17 cellular contexts compared by ENCODE assay signal in the genomic region with DNA sequence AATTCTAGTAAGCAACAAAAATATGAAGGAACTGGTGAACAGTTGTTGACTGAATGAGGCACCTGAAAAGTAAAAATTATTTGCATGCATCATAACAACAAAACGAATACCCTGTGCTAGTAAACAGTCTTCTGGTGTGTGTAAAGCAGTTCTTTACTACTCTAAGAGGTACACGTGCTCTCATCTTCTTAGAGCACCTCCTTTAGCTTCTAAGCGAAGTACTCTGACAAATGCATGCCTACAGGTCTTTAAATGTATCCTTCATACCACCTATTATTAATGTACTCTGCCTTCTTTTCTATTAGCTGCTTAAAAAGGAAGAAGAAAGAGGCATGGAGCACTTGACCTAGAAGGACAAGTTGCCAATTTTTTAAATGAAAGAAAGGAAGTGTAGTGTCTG. TPM values are rescaled to one million over a fixed set of nuclear protein-coding genes. Genes with fewer than 3 reads are reported as not detected.
DNase-seq lines count a peak whose midpoint lies in the region; ATAC-seq, FAIRE-seq and TF ChIP-seq lines count a peak whose summit lies in the region.
"Had no signal": no experiment of that assay in that cellular context is flagged by ENCODE, and none has a peak within 500 bp of the region (broad histone marks: within the 10 kb centered on the region; RNA-seq: fewer than 3 reads in every experiment).

No MANE protein-coding gene starts in this region.

- H3K27me3 ChIP-seq in GM23248 (replicated peaks; ENCODE audit: insufficient read depth) = no peaks in the 10 kb centered on the region
- H3K27me3 ChIP-seq in GM12878 (replicated peaks in 1 of 2; ENCODE audit: control insufficient read depth in 2 of 2, insufficient read depth in 2 of 2, low read length in 1 of 2) = no peaks in the 10 kb centered on the region
- no peaks in the 10 kb centered on the region for H3K27me3 ChIP-seq in stomach
- H3K27me3 ChIP-seq in ovary = no peaks in the 10 kb centered on the region

- SMC1A ChIA-PET in GM12878 (lab: Charles Lee; ENCODE audit: uncharacterized antibody, unreplicated experiment) = interaction anchor here (0.9 to 4.6 kb wide), 11 partner anchors 10 to 276 kb away, joined by 3 to 44 read pairs (median 4); no protein-coding TSS in a partner anchor

- POLR2A ChIA-PET in GM12878 (lab: Charles Lee) = interaction anchor here (0.6 to 3.7 kb wide), 3 partner anchors 9 to 310 kb away, joined by 4 to 24 read pairs (median 15); no protein-coding TSS in a partner anchor

- H3K36me3 ChIP-seq in GM23248 (ENCODE audit: low read depth) (no peaks in the 10 kb centered on the region), GM12878 (ENCODE audit: control insufficient read depth in 2 of 2, insufficient read depth in 2 of 2, low read length in 1 of 2) (no peaks in the 10 kb centered on the region), stomach (no peaks in the 10 kb centered on the region), ovary (no peaks in the 10 kb centered on the region)

- ATAC-seq in activated T-cell treated with anti-CD3 and anti-CD28 coated beads, Interleukin-2, amount 50 U/mL, for 72 hours (replicated peaks in 1 of 2) = no peak
- ATAC-seq in GM12878 = no peak

- H4K20me1 ChIP-seq in GM23248 (ENCODE audit: insufficient read depth) = no peaks in the 10 kb centered on the region
- no peaks in the 10 kb centered on the region for H4K20me1 ChIP-seq in GM12878 (ENCODE audit: control insufficient read depth, insufficient read depth)

- no peak for TF ChIP-seq RAD21 in GM12878 (IDR thresholded peaks at IDR 0.05; ENCODE audit: insufficient read depth, low read depth, low read length)

- H3F3A ChIP-seq in GM23248 (ENCODE audit: insufficient read depth) = no peaks in the 10 kb centered on the region

- peak overlapping the region in 1 of 2 donors; percentile 67 for H3K4me3 Mint-ChIP-seq in activated T-cell treated with anti-CD3 and anti-CD28 coated beads, Interleukin-2, amount 50 U/mL, for 72 hours
- H3K4me3 Mint-ChIP-seq: CD4-positive, alpha-beta T cell had no signal

- FAIRE-seq in GM12878 (lab: Jason Lieb, UNC) = no peak
- no peak for FAIRE-seq in HTR-8/SVneo (lab: Jason Lieb, UNC)
- FAIRE-seq: H54, RCC 7860 had no signal

- H3K9me2 ChIP-seq in GM23248 (ENCODE audit: insufficient read depth) = no peaks in the 10 kb centered on the region

- TF ChIP-seq CTCF in GM12878 (IDR thresholded peaks at IDR 0.05 in 2 of 3, conservative IDR thresholded peaks at IDR 0.05 in 1 of 3; ENCODE audit: control insufficient read depth in 2 of 3, extremely low read depth in 1 of 3, insufficient read depth in 1 of 3, low read depth in 3 of 3, low read length in 3 of 3) (no peak), stomach (IDR thresholded peaks at IDR 0.05) (no peak), ovary (IDR thresholded peaks at IDR 0.05) (no peak)

- H3K9me3 ChIP-seq in GM23248 (ENCODE audit: low read depth) = no peaks in the 10 kb centered on the region
- no peaks in the 10 kb centered on the region for H3K9me3 ChIP-seq in GM12878 (replicated peaks; ENCODE audit: control insufficient read depth, insufficient read depth, low read length)
- no peaks in the 10 kb centered on the region for H3K9me3 ChIP-seq in stomach
- H3K9me3 ChIP-seq in ovary = no peaks in the 10 kb centered on the region

- H3K79me2 ChIP-seq in GM23248 (ENCODE audit: insufficient read depth) (no peaks in the 10 kb centered on the region), GM12878 (ENCODE audit: control insufficient read depth, insufficient read depth, low read length) (no peaks in the 10 kb centered on the region)

- BruUV-seq in GM12878 (replicated peaks; lab: Mats Ljungman, UMichigan) = no TSS peak

- no peak for DNase-seq in activated T-cell treated with anti-CD3 and anti-CD28 coated beads, Interleukin-2, amount 50 U/mL, for 72 hours
- DNase-seq in activated T-cell treated with anti-CD3 and anti-CD28 coated beads, Interleukin-2, amount 50 U/mL, for 1 hour = no peak
- DNase-seq in GM23248 = no peak
- DNase-seq in NCI-H2227 treated with DMSO at 0.1 percent for 48 hours (lab: John Stamatoyannopoulos, UW) = peak; percentile 4
- DNase-seq in GM12878 (ENCODE audit: low read depth, low spot score) = no peak
- no peak for DNase-seq in HTR-8/SVneo (ENCODE audit: insufficient read length, low spot score)
- no peak for DNase-seq in stomach
- DNase-seq in ovary = no peak
- DNase-seq: ACHN; Calu3; CD4-positive, alpha-beta T cell; NCI-H146; NCI-H2081 treated with DMSO at 0.1 percent for 48 hours; NCI-H69; NK-92 treated with Interleukin-12 subunit alpha and Interleukin-12 subunit beta, amount 100 ng/mL, for 24 hours had no signal

- H3K27ac ChIP-seq in GM23248 (no peak overlapping the region), GM12878 (ENCODE audit: control insufficient read depth, insufficient read depth) (no peak overlapping the region), stomach (no peak overlapping the region), ovary (no peak overlapping the region)

- intact Hi-C loops in GM12878 (cut with micrococcal nuclease; ENCODE audit: unreplicated experiment) (no loop called here), stomach (cut with DNase I; ENCODE audit: low total_unique reads) (no loop called here), ovary (cut with DNase I) (no loop called here)

- H3K9ac ChIP-seq in GM23248 = no peak overlapping the region
- H3K9ac ChIP-seq in GM12878 (ENCODE audit: control insufficient read depth, insufficient read depth, low read length) = no peak overlapping the region

- no peaks in the 10 kb centered on the region for H3K9me3 Mint-ChIP-seq in activated T-cell treated with anti-CD3 and anti-CD28 coated beads, Interleukin-2, amount 50 U/mL, for 72 hours
- H3K9me3 Mint-ChIP-seq: CD4-positive, alpha-beta T cell had no signal

- H3K4me3 ChIP-seq in GM23248 (no peak overlapping the region), GM12878 (no peak overlapping the region), stomach (no peak overlapping the region), ovary (no peak overlapping the region)

- H3K4me2 ChIP-seq in GM23248 (ENCODE audit: unreplicated experiment) (no peak overlapping the region), GM12878 (ENCODE audit: control insufficient read depth, insufficient read depth) (0 out of 2 replicates have a peak overlapping the region, but pooled peaks have one; percentile 27)

- no peaks in the 10 kb centered on the region for H3K27me3 Mint-ChIP-seq in activated T-cell treated with anti-CD3 and anti-CD28 coated beads, Interleukin-2, amount 50 U/mL, for 72 hours (ENCODE audit: low read depth)
- H3K27me3 Mint-ChIP-seq: CD4-positive, alpha-beta T cell had no signal

- TF ChIP-seq EP300 in GM12878 (IDR thresholded peaks at IDR 0.05; ENCODE audit: borderline replicate concordance in 1 of 2, control insufficient read depth in 1 of 2, low read depth in 2 of 2, low read length in 2 of 2) = no peak
- no peak for TF ChIP-seq EP300 in stomach (IDR thresholded peaks at IDR 0.05)
- no peak for TF ChIP-seq EP300 in ovary (IDR thresholded peaks at IDR 0.05)

- CTCF ChIA-PET in GM12878 (lab: Yijun Ruan, JAX) = interaction anchor here (0.8 to 4.6 kb wide), 3 partner anchors 11 to 35 kb away, joined by 4 to 53 read pairs (median 46); no protein-coding TSS in a partner anchor

- H3K4me1 ChIP-seq in GM23248 (ENCODE audit: insufficient read depth) = peaks cover 10% of the 10 kb centered on the region; the same call in 1 of the 2 replicates
- H3K4me1 ChIP-seq in GM12878 (ENCODE audit: control insufficient read depth, insufficient read depth, low read length) = peaks cover 20% of the 10 kb centered on the region
- H3K4me1 ChIP-seq in stomach = no peaks in the 10 kb centered on the region
- no peaks in the 10 kb centered on the region for H3K4me1 ChIP-seq in ovary (ENCODE audit: insufficient read depth)

- peaks cover 6 to 16% of the 10 kb centered on the region in 2 donors for H3K36me3 Mint-ChIP-seq in activated T-cell treated with anti-CD3 and anti-CD28 coated beads, Interleukin-2, amount 50 U/mL, for 72 hours (ENCODE audit: insufficient read depth in 2 of 2)

- peak overlapping the region; percentile 14 for H3K27ac Mint-ChIP-seq in activated T-cell treated with anti-CD3 and anti-CD28 coated beads, Interleukin-2, amount 50 U/mL, for 72 hours
- H3K27ac Mint-ChIP-seq: CD4-positive, alpha-beta T cell had no signal

- peak overlapping the region; percentile 47 for H2AFZ ChIP-seq in GM23248
- peak overlapping the region; percentile 79 for H2AFZ ChIP-seq in GM12878 (ENCODE audit: control insufficient read depth, low read depth, low read length)

- TF ChIP-seq POLR2A in GM12878 (IDR thresholded peaks at IDR 0.05; ENCODE audit: low read depth, low read length) (no peak), stomach (IDR thresholded peaks at IDR 0.05) (no peak), ovary (IDR thresholded peaks at IDR 0.05) (no peak)

- in situ Hi-C loops in GM23248 (cut with MboI) = loop anchor here (10.0 kb wide), 1 partner anchor 286 kb away; no protein-coding TSS in a partner anchor
- in situ Hi-C loops in GM12878 (cut with MboI) = no loop called here

- peaks cover 55% of the 10 kb centered on the region for H3K4me1 Mint-ChIP-seq in activated T-cell treated with anti-CD3 and anti-CD28 coated beads, Interleukin-2, amount 50 U/mL, for 72 hours (ENCODE audit: low read depth)

- RAD21 ChIA-PET in GM12878 (lab: Charles Lee; ENCODE audit: unreplicated experiment) = interaction anchor here (1.8 to 4.6 kb wide), 2 partner anchors 14 to 33 kb away, joined by 8 to 61 read pairs; a partner anchor contains a TSS

- WGBS in GM23248 (ENCODE audit: low coverage in 1 of 2, low lambda C conversion rate in 2 of 2, missing lambda C conversion rate in 2 of 2), 2 experiments = 48% methylated on average over 3 of the region's 3 CpGs
- WGBS in GM12878 (ENCODE audit: insufficient coverage, insufficient replicate concordance, low lambda C conversion rate, missing lambda C conversion rate) = 64% methylated on average over 3 of the region's 3 CpGs
- 59 to 79% (median 76%) methylated on average over 3 of the region's 3 CpGs for WGBS in stomach, 5 donors
- 69 to 71% (median 70%) methylated on average over 3 of the region's 3 CpGs for WGBS in ovary, 3 donors

RNA-seq across cellular contexts. Expression of a gene that starts 32.2 kb away (rescaled TPM):
- total RNA-seq in activated T-cell treated with anti-CD3 and anti-CD28 coated beads, Interleukin-2, amount 50 U/mL, for 72 hours = 10 to 100 TPM; 89.6 to 91.4 TPM
- total RNA-seq in GM23248 (2014; rRNA removed; shearing (Covaris generic)) = 1.2 TPM in 1 of 2 replicates, not detected in the other
- polyA plus RNA-seq in GM23248 (2016; fragmentation: Nextera tagmentation; extraction: Ambion mirVana) = 0.10 and 0.28 TPM in 2 replicates
- 60.0 and 65.9 TPM in 2 replicates for total RNA-seq in GM12878 (2013; cell fraction: nucleolus; rRNA removed)
- total RNA-seq in GM12878 (2014; rRNA removed) = 16.1 TPM in 2 replicates
- 21.8 and 23.2 TPM in 2 replicates for total RNA-seq in GM12878 (2014; rRNA removed; fragmentation: Illumina TruSeq; extraction: Trizol)
- 21.3 and 22.4 TPM in 2 replicates for total RNA-seq in GM12878 (2021)
- 16.0 TPM for polyA plus RNA-seq in GM12878 (2011; ENCODE audit: low read depth)
- polyA plus RNA-seq in GM12878 (2011; rRNA removed) = 20.3 and 20.7 TPM in 2 replicates
- 17.6 and 27.0 TPM in 2 replicates for polyA plus RNA-seq in GM12878 (2011; cell fraction: cytosol; rRNA removed)
- 26.4 and 28.1 TPM in 2 replicates for polyA plus RNA-seq in GM12878 (2011; cell fraction: nucleus; rRNA removed)
- 16.1 and 21.0 TPM in 2 replicates for polyA plus RNA-seq in GM12878 (2012)
- polyA plus RNA-seq in GM12878 (2014; fragmentation: Illumina TruSeq; extraction: Trizol) = 25.2 and 32.5 TPM in 2 replicates
- polyA plus RNA-seq in GM12878 (2014; fragmentation: Nextera tagmentation; extraction: Ambion mirVana) = 10 to 100 TPM in 1 of 2 experiments, 1 to 10 TPM in 1; 7.0 to 10.3 TPM
- 15.5 and 17.9 TPM in 2 replicates for polyA plus RNA-seq in GM12878 (2014; rRNA removed)
- polyA plus RNA-seq in GM12878 (2016; fragmentation: Nextera tagmentation; extraction: Ambion mirVana) = 10 to 100 TPM; 24.1 to 29.8 TPM
- 30.4 and 34.2 TPM in 2 replicates for polyA minus RNA-seq in GM12878 (2011; rRNA and poly(A)+ RNA removed)
- 12.0 and 13.7 TPM in 2 replicates for polyA minus RNA-seq in GM12878 (2011; cell fraction: cytosol; rRNA and poly(A)+ RNA removed)
- polyA minus RNA-seq in GM12878 (2011; cell fraction: nucleus; rRNA and poly(A)+ RNA removed) = 34.0 and 50.9 TPM in 2 replicates
- 100 to 1,000 TPM in 1 of 5 donors, 1 to 10 TPM in 2, not detected in 2; 4.2 to 118 (median 8.3) TPM for total RNA-seq in stomach
- polyA plus RNA-seq in stomach = 1 to 10 TPM in 2 of 3 donors, under 1 TPM in 1; 0.56 to 1.6 (median 1.2) TPM
- total RNA-seq in ovary = 1 to 10 TPM in 3 of 7 donors, under 1 TPM in 2, not detected in 2; 0.12 to 7.0 (median 1.2) TPM
- 1 to 10 TPM in 1 of 2 donors, under 1 TPM in 1; 0.07 to 1.0 TPM for polyA plus RNA-seq in ovary
